ENCODE assay signal across 8 cellular contexts in the genomic region with DNA sequence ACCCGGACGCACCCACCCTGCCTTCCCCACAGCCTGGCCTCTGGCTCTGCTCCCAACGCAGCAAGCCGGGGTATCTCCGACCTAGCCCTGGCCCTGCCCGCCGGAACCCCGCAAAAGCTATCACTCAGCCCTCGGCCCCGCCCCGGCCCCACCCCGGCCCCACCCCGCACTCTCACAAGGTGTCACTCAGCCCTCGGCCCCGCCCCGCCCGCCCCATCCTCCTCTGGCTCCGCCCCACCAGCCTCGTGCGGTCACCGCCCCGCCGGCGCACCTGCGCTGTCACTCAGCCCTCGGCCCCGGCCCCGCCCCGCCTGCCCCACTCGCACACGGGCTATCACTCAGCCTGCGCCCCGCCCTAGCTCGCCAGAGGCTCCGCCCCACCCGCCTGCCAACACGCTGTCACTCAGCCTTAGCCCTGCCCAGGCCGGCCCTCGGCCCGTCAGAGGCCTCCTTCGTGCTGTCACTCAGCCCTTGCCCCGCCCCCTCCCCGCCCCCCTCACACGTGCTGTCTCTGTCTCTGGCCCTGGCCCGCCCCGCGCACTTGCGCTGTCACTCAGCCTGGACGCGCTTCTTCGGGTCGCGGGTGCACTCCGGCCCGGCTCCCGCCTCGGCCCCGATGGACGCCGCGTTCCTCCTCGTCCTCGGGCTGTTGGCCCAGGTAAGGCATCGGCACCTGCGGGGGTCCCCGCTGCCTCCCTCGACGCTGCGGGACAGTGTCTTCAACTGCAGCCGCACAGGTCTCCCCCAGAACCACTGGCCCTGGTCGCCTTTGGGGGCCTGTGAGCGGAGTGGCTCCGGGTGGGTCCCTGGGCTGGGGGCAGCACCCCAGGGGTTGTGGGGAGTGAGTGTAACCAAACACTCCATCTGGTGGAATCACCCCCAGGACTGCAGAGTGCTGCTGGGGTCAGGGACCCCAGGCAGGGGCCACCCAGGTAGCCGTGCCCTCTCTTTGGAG. TPM values are rescaled to one million over a fixed set of nuclear protein-coding genes. Genes with fewer than 3 reads are reported as not detected.
A peak's percentile ranks its signal among the peaks of the same experiment; 100 is the strongest.
DNase-seq lines count a peak whose midpoint lies in the region; ATAC-seq and TF ChIP-seq lines count a peak whose summit lies in the region.

A gene with protein sequence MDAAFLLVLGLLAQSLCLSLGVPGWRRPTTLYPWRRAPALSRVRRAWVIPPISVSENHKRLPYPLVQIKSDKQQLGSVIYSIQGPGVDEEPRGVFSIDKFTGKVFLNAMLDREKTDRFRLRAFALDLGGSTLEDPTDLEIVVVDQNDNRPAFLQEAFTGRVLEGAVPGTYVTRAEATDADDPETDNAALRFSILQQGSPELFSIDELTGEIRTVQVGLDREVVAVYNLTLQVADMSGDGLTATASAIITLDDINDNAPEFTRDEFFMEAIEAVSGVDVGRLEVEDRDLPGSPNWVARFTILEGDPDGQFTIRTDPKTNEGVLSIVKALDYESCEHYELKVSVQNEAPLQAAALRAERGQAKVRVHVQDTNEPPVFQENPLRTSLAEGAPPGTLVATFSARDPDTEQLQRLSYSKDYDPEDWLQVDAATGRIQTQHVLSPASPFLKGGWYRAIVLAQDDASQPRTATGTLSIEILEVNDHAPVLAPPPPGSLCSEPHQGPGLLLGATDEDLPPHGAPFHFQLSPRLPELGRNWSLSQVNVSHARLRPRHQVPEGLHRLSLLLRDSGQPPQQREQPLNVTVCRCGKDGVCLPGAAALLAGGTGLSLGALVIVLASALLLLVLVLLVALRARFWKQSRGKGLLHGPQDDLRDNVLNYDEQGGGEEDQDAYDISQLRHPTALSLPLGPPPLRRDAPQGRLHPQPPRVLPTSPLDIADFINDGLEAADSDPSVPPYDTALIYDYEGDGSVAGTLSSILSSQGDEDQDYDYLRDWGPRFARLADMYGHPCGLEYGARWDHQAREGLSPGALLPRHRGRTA (plus strand): TSS at position 533 of the 955 bp plus-strand sequence. CDS start 84 bp downstream, at position 617.

- ATAC-seq in HG02571 (IDR thresholded peaks at IDR 0.05; ENCODE audit: unreplicated experiment) (peak; percentile 71), thoracic aorta (ENCODE audit: insufficient number of reproducible peaks, low FRiP score, low read depth) (no peak)

- 5 to 10% (median 7%) methylated on average over 46 to 74 of the region's 74 CpGs for WGBS in ovary, 3 donors

- H3K4me3 ChIP-seq in NB4 (ENCODE audit: low read depth, low read length) (no peak within 1 kb of the TSS), SK-N-MC (peak within 1 kb of the TSS; percentile 30; the same call in 1 of the 2 replicates), ovary (peak within 1 kb of the TSS; percentile 5), thoracic aorta (peak within 1 kb of the TSS; percentile 53)

- TF ChIP-seq POLR2A in NB4 (IDR thresholded peaks at IDR 0.05; ENCODE audit: extremely low read depth, insufficient read length) (no peak), ovary (IDR thresholded peaks at IDR 0.05) (no peak)

- H3K9ac ChIP-seq in SK-N-MC (ENCODE audit: insufficient read length), result no peak within 1 kb of the TSS

- TF ChIP-seq EP300 in ovary (IDR thresholded peaks at IDR 0.05), result no peak

- H3K27ac ChIP-seq in SK-N-MC (no peak within 1 kb of the TSS), ovary (no peak within 1 kb of the TSS), thoracic aorta (no peak within 1 kb of the TSS)

- H3K4me1 ChIP-seq in ovary (ENCODE audit: insufficient read depth) (peaks cover 3% of the 10 kb centered on the region), thoracic aorta (ENCODE audit: control insufficient read depth in 1 of 2, low read depth in 2 of 2) (peaks cover 7 to 14% of the 10 kb centered on the region in 2 donors)

- peaks cover 9% of the 10 kb centered on the region for H3K27me3 ChIP-seq in ovary
- H3K27me3 ChIP-seq in thoracic aorta (replicated peaks; ENCODE audit: insufficient read depth), result peaks cover 8% of the 10 kb centered on the region

- TF ChIP-seq CTCF in NB4 (IDR thresholded peaks at IDR 0.05; ENCODE audit: low read depth, low read length), result no peak
- TF ChIP-seq CTCF in ovary (IDR thresholded peaks at IDR 0.05), result no peak
- TF ChIP-seq CTCF in thoracic aorta (IDR thresholded peaks at IDR 0.05), result no peak

- H3K9me3 ChIP-seq in SK-N-MC (ENCODE audit: low read depth, low read length) (no peaks in the 10 kb centered on the region), ovary (no peaks in the 10 kb centered on the region), thoracic aorta (no peaks in the 10 kb centered on the region)

- no peaks in the 10 kb centered on the region for H3K36me3 ChIP-seq in SK-N-MC (ENCODE audit: insufficient read depth, low read length)
- no peaks in the 10 kb centered on the region for H3K36me3 ChIP-seq in ovary
- no peaks in the 10 kb centered on the region for H3K36me3 ChIP-seq in thoracic aorta

- peak; percentile 86 for DNase-seq in EL
- DNase-seq in NB4 (ENCODE audit: low read depth), result peak; percentile 87
- DNase-seq in SK-N-MC (ENCODE audit: low read depth, low spot score), result no peak
- DNase-seq in activated naive CD4-positive, alpha-beta T cell treated with anti-CD3 and anti-CD28 coated beads, Interleukin-2, amount 50 U/mL, for 16 hours, result peak; percentile 97
- peak; percentile 73 to 97 (median 90) for DNase-seq in head of caudate nucleus
- DNase-seq in ovary, result peak; percentile 56 to 73 (median 72)
- peak; percentile 48 for DNase-seq in thoracic aorta (ENCODE audit: low spot score)

- intact Hi-C loops in head of caudate nucleus (cut with DNase I) (no loop called here), ovary (cut with DNase I) (no loop called here)

RNA-seq across cellular contexts. Expression of the gene that starts here (rescaled TPM):
- total RNA-seq in ovary (under 1 TPM in 3 of 7 donors, not detected in 4; 0.10 to 0.45 (median 0.40) TPM), thoracic aorta (1 to 10 TPM in 1 of 2 donors, not detected in 1; 1.4 TPM)
- polyA plus RNA-seq in ovary, result under 1 TPM in 1 of 2 donors, not detected in 1; 0.19 TPM

Comparison
In these comparisons a context has a peak if more than half of its experiments do, and no peak if none do; other contexts are left out.
1. Peak in DNase-seq and H3K4me3 ChIP-seq in ovary; RNA of the gene not detected or under 1 TPM.